Comparison of ENCODE assay signal across 26 cellular contexts in genomic region chr13:32659736-32660135, GRCh38.
A peak's percentile ranks its signal among the peaks of the same experiment; 100 is the strongest.
DNase-seq lines count a peak whose midpoint lies in the region; TF ChIP-seq lines count a peak whose summit lies in the region.
"Had no signal": no experiment of that assay in that cellular context is flagged by ENCODE, and none has a peak within 500 bp of the region (broad histone marks: within the 10 kb centered on the region; RNA-seq: fewer than 3 reads in every experiment).

No MANE protein-coding gene starts in this region.

- H3K4me3 ChIP-seq in SK-N-MC: no peak overlapping the region
- no peak overlapping the region for H3K4me3 ChIP-seq in CD4-positive, alpha-beta memory T cell (ENCODE audit: low read length in 2 of 2)
- H3K4me3 ChIP-seq in ovary: no peak overlapping the region
- H3K4me3 ChIP-seq: dorsolateral prefrontal cortex, heart left ventricle, SJCRH30, skin epidermis, upper lobe of right lung had no signal

- H3K4me1 ChIP-seq in CD4-positive, alpha-beta memory T cell (ENCODE audit: insufficient read depth, low read length): no peaks in the 10 kb centered on the region
- no peaks in the 10 kb centered on the region for H3K4me1 ChIP-seq in ovary (ENCODE audit: insufficient read depth)
- H3K4me1 ChIP-seq: Caco-2, SJCRH30, upper lobe of right lung had no signal

- peaks cover 23% of the 10 kb centered on the region for H3K9me3 Mint-ChIP-seq in nephron
- peaks cover 0 to 3% (median 0%) of the 10 kb centered on the region in 8 donors for H3K9me3 Mint-ChIP-seq in CD4-positive, alpha-beta memory T cell

- peaks cover 88% of the 10 kb centered on the region for H3K36me3 ChIP-seq in SK-N-MC (ENCODE audit: insufficient read depth, low read length)
- peaks cover 5% of the 10 kb centered on the region for H3K36me3 ChIP-seq in CD4-positive, alpha-beta memory T cell (ENCODE audit: insufficient read depth, low read length)
- no peaks in the 10 kb centered on the region for H3K36me3 ChIP-seq in ovary
- H3K36me3 ChIP-seq: upper lobe of right lung had no signal

- TF ChIP-seq EP300 in ovary (IDR thresholded peaks at IDR 0.05): no peak

- peaks cover 5% of the 10 kb centered on the region for H3K4me1 Mint-ChIP-seq in nephron
- peaks cover 8 to 25% (median 22%) of the 10 kb centered on the region in 4 donors for H3K4me1 Mint-ChIP-seq in CD4-positive, alpha-beta memory T cell

- H3K27ac ChIP-seq in C4-2B: peak overlapping the region; percentile 33
- peak overlapping the region; percentile 27; the same call in 1 of the 2 replicates for H3K27ac ChIP-seq in SK-N-MC
- H3K27ac ChIP-seq in CD4-positive, alpha-beta memory T cell (ENCODE audit: low read depth, low read length): no peak overlapping the region
- no peak overlapping the region for H3K27ac ChIP-seq in ovary
- H3K27ac ChIP-seq: dorsolateral prefrontal cortex, heart left ventricle, neutrophil, SJCRH30, skin epidermis, upper lobe of right lung had no signal

- H3K9ac ChIP-seq in SK-N-MC (ENCODE audit: insufficient read length): no peak overlapping the region

- no peak for TF ChIP-seq CTCF in C4-2B (conservative IDR thresholded peaks at IDR 0.05)
- no peak for TF ChIP-seq CTCF in nephron (IDR thresholded peaks at IDR 0.05; ENCODE audit: unreplicated experiment in 3 of 3)
- no peak for TF ChIP-seq CTCF in ovary (IDR thresholded peaks at IDR 0.05)

- POLR2A ChIA-PET in CD4-positive, alpha-beta memory T cell (lab: Charles Lee; ENCODE audit: partially characterized antibody): no interaction called here

- no peak overlapping the region for H3K4me3 Mint-ChIP-seq in nephron
- no peak overlapping the region for H3K4me3 Mint-ChIP-seq in CD4-positive, alpha-beta memory T cell
- H3K4me3 Mint-ChIP-seq: activated naive CD4-positive, alpha-beta T cell treated with anti-CD3 and anti-CD28 coated beads for 36 hours; activated T-cell treated with anti-CD3 and anti-CD28 coated beads, Interleukin-2, amount 50 U/mL, for 4 hours; T-helper 1 cell treated with Interleukin-12 subunit alpha and Interleukin-12 subunit beta and Interleukin-4 antibody, amounts not matched to agents 30 μg/mL and 1 μg/mL, for 36 hours had no signal

- no peaks in the 10 kb centered on the region for H3K27me3 Mint-ChIP-seq in nephron (ENCODE audit: low read depth)
- H3K27me3 Mint-ChIP-seq in CD4-positive, alpha-beta memory T cell: no peaks in the 10 kb centered on the region

- H3K9me3 ChIP-seq in SK-N-MC (ENCODE audit: low read depth, low read length): peaks cover 2% of the 10 kb centered on the region
- H3K9me3 ChIP-seq in CD4-positive, alpha-beta memory T cell (ENCODE audit: control insufficient read depth in 1 of 2, low read length in 2 of 2): no peaks in the 10 kb centered on the region
- no peaks in the 10 kb centered on the region for H3K9me3 ChIP-seq in ovary
- H3K9me3 ChIP-seq: neutrophil, upper lobe of right lung had no signal

- no peaks in the 10 kb centered on the region for H3K27me3 ChIP-seq in CD4-positive, alpha-beta memory T cell (ENCODE audit: insufficient read depth, low read length)
- no peaks in the 10 kb centered on the region for H3K27me3 ChIP-seq in ovary
- H3K27me3 ChIP-seq: dorsolateral prefrontal cortex, heart left ventricle, neutrophil, SJCRH30, upper lobe of right lung had no signal

- H3K27ac Mint-ChIP-seq in nephron: peak overlapping the region; percentile 13 to 43 (median 43)
- H3K27ac Mint-ChIP-seq in CD4-positive, alpha-beta memory T cell: no peak overlapping the region
- H3K27ac Mint-ChIP-seq: activated naive CD4-positive, alpha-beta T cell treated with anti-CD3 and anti-CD28 coated beads for 36 hours; T-helper 1 cell treated with Interleukin-12 subunit alpha and Interleukin-12 subunit beta and Interleukin-4 antibody, amounts not matched to agents 30 μg/mL and 1 μg/mL, for 36 hours had no signal

- TF ChIP-seq POLR2A in ovary (IDR thresholded peaks at IDR 0.05): no peak

- 57 to 69% (median 67%) methylated on average over 1 of the region's 1 CpG for WGBS in ovary, 3 donors

- CTCF ChIA-PET in CD4-positive, alpha-beta memory T cell (lab: Charles Lee; ENCODE audit: partially characterized antibody): interaction anchor here (1.2 to 4.4 kb wide), 5 partner anchors 9 to 78 kb away, joined by 3 to 30 read pairs (median 6); no protein-coding TSS in a partner anchor

- H3K36me3 Mint-ChIP-seq in nephron (ENCODE audit: low read depth): peaks cover 49% of the 10 kb centered on the region
- H3K36me3 Mint-ChIP-seq in CD4-positive, alpha-beta memory T cell: peaks cover 34 to 39% of the 10 kb centered on the region in 2 donors

- no peak for DNase-seq in SK-N-MC (ENCODE audit: low read depth, low spot score)
- peak; percentile 27 for DNase-seq in dedifferentiated amniotic fluid mesenchymal stem cell (ENCODE audit: extremely low spot score)
- DNase-seq in CD4-positive, alpha-beta memory T cell: no peak
- DNase-seq in inferior parietal cortex (ENCODE audit: extremely low spot score): no peak
- DNase-seq in DMS153 treated with DMSO at 0.1 percent for 48 hours (lab: John Stamatoyannopoulos, UW; ENCODE audit: unreplicated experiment): no peak
- DNase-seq in ovary: no peak
- DNase-seq: activated CD4-positive, alpha-beta T cell treated with anti-CD3 and anti-CD28 coated beads for 48 hours; activated naive CD4-positive, alpha-beta T cell treated with anti-CD3 and anti-CD28 coated beads for 36 hours; activated T-cell treated with anti-CD3 and anti-CD28 coated beads, Interleukin-2, amount 50 U/mL, for 4 hours; amygdala; Caco-2; DND-41; dorsolateral prefrontal cortex; heart left ventricle; KG1; left colon; NCI-H526; SJCRH30; stimulated activated CD4-positive, alpha-beta T cell treated with anti-CD3 and anti-CD28 coated beads, Interleukin-1b, Interleukin-23, amount 100 ng/mL, for 48 hours; substantia nigra; upper lobe of right lung had no signal

- intact Hi-C loops in CD4-positive, alpha-beta memory T cell (cut with micrococcal nuclease): loop anchor here (2.0 kb wide), 1 partner anchor 15 kb away; no protein-coding TSS in a partner anchor
- intact Hi-C loops in ovary (cut with DNase I): no loop called here

Comparison
In these comparisons a context has a peak if more than half of its experiments do, and no peak if none do; other contexts are left out.
1. H3K27ac ChIP-seq: peak in C4-2B (single experiment) and SK-N-MC (single experiment); none in CD4-positive, alpha-beta memory T cell (single experiment) and ovary (0 of 2).
2. H3K27ac Mint-ChIP-seq: peak in nephron (3 of 3); none in CD4-positive, alpha-beta memory T cell (0 of 7).